ENCODE assay signal across 17 cellular contexts in the genomic region with DNA sequence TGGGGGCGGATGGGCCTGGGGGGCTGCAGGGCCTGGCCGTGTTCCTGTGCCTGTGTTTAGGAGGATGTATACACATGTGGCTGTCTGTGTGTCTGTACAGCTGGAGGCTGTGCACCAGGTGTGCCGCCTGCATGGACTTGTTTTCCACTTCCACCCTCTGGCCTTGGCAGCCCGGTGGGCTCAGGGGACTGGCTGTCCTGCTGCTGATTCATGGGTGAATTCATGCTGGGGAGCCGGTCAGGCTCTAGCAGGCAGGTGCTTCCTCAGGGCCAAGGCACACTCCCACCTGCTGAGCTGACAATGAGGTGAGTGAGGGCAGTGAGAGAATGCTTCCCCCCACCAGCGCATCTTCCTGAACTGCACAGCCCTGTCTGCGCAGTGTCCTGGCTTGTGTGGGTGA.
"Had no signal": no experiment of that assay in that cellular context is flagged by ENCODE, and none has a peak within 500 bp of the region (broad histone marks: within the 10 kb centered on the region; RNA-seq: fewer than 3 reads in every experiment).

No MANE protein-coding gene starts in this region.

- H3K27ac Mint-ChIP-seq: activated CD4-positive, alpha-beta memory T cell treated with anti-CD3 and anti-CD28 coated beads, Interleukin-2, amount 10 ng/mL, durations not matched to agents 7 days and 5 days; activated CD4-positive, alpha-beta T cell treated with anti-CD3 and anti-CD28 coated beads for 36 hours; activated naive CD8-positive, alpha-beta T cell treated with anti-CD3 and anti-CD28 coated beads for 36 hours; effector memory CD8-positive, alpha-beta T cell; natural killer cell treated with Interleukin-12 subunit alpha and Interleukin-12 subunit beta and Interleukin-15 and Interleukin-18, amount 100 ng/mL, for 72 hours; progenitor cell of endocrine pancreas; stimulated activated memory B cell treated with anti-CD40 and anti-IgM and Interleukin-4, amounts not matched to agents 10 μg/mL and 1 μg/mL and 100 μg/mL, for 72 hours had no signal

- H3K27me3 Mint-ChIP-seq: activated CD4-positive, alpha-beta T cell treated with anti-CD3 and anti-CD28 coated beads for 36 hours; activated naive CD8-positive, alpha-beta T cell treated with anti-CD3 and anti-CD28 coated beads for 36 hours; effector memory CD8-positive, alpha-beta T cell; progenitor cell of endocrine pancreas; stimulated activated memory B cell treated with anti-CD40 and anti-IgM and Interleukin-4, amounts not matched to agents 10 μg/mL and 1 μg/mL and 100 μg/mL, for 72 hours had no signal

- H3K4me3 ChIP-seq: right atrium auricular region, uterus had no signal

- H3K9me3 Mint-ChIP-seq: activated CD4-positive, alpha-beta memory T cell treated with anti-CD3 and anti-CD28 coated beads, Interleukin-2, amount 10 ng/mL, durations not matched to agents 7 days and 5 days; activated naive CD8-positive, alpha-beta T cell treated with anti-CD3 and anti-CD28 coated beads for 36 hours; brain; effector memory CD8-positive, alpha-beta T cell; natural killer cell treated with Interleukin-12 subunit alpha and Interleukin-12 subunit beta and Interleukin-15 and Interleukin-18, amount 100 ng/mL, for 72 hours had no signal

- H3K4me3 Mint-ChIP-seq: activated CD4-positive, alpha-beta memory T cell treated with anti-CD3 and anti-CD28 coated beads, Interleukin-2, amount 10 ng/mL, durations not matched to agents 7 days and 5 days; activated CD4-positive, alpha-beta T cell treated with anti-CD3 and anti-CD28 coated beads for 36 hours; activated naive CD8-positive, alpha-beta T cell treated with anti-CD3 and anti-CD28 coated beads for 36 hours; brain; effector memory CD8-positive, alpha-beta T cell; natural killer cell treated with Interleukin-12 subunit alpha and Interleukin-12 subunit beta and Interleukin-15 and Interleukin-18, amount 100 ng/mL, for 72 hours; stimulated activated memory B cell treated with anti-CD40 and anti-IgM and Interleukin-4, amounts not matched to agents 10 μg/mL and 1 μg/mL and 100 μg/mL, for 72 hours had no signal

- DNase-seq: activated CD4-positive, alpha-beta memory T cell treated with anti-CD3 and anti-CD28 coated beads, Interleukin-2, amount 10 ng/mL, durations not matched to agents 7 days and 5 days; activated CD4-positive, alpha-beta T cell treated with anti-CD3 and anti-CD28 coated beads for 36 hours; activated effector memory CD4-positive, alpha-beta T cell treated with anti-CD3 and anti-CD28 coated beads, Interleukin-2, amount 50 U/mL, for 16 hours; activated naive CD8-positive, alpha-beta T cell treated with anti-CD3 and anti-CD28 coated beads for 36 hours; activated T-cell treated with anti-CD3 and anti-CD28 coated beads, Interleukin-2, amount 50 U/mL, for 48 hours; amygdala; effector memory CD8-positive, alpha-beta T cell; left ventricle myocardium superior; occipital lobe; stimulated activated CD4-positive, alpha-beta T cell treated with anti-CD3 and anti-CD28 coated beads, Interleukin-2, amount 100 ng/mL, for 48 hours; T-helper 2 cell; uterus had no signal

- H3K27me3 ChIP-seq: right atrium auricular region, uterus had no signal

- H3K36me3 Mint-ChIP-seq: activated naive CD8-positive, alpha-beta T cell treated with anti-CD3 and anti-CD28 coated beads for 36 hours; brain; natural killer cell treated with Interleukin-12 subunit alpha and Interleukin-12 subunit beta and Interleukin-15 and Interleukin-18, amount 100 ng/mL, for 72 hours; stimulated activated memory B cell treated with anti-CD40 and anti-IgM and Interleukin-4, amounts not matched to agents 10 μg/mL and 1 μg/mL and 100 μg/mL, for 72 hours had no signal

- H3K36me3 ChIP-seq: right atrium auricular region, uterus had no signal

- H3K4me1 Mint-ChIP-seq: activated CD4-positive, alpha-beta memory T cell treated with anti-CD3 and anti-CD28 coated beads, Interleukin-2, amount 10 ng/mL, durations not matched to agents 7 days and 5 days; stimulated activated memory B cell treated with anti-CD40 and anti-IgM and Interleukin-4, amounts not matched to agents 10 μg/mL and 1 μg/mL and 100 μg/mL, for 72 hours had no signal

- H3K9me3 ChIP-seq: right atrium auricular region, uterus had no signal

- ATAC-seq: activated CD4-positive, alpha-beta T cell treated with anti-CD3 and anti-CD28 coated beads for 36 hours; effector memory CD8-positive, alpha-beta T cell; left ventricle myocardium superior; stimulated activated memory B cell treated with anti-CD40 and anti-IgM and Interleukin-4, amounts not matched to agents 10 μg/mL and 1 μg/mL and 100 μg/mL, for 72 hours had no signal

- H3K27ac ChIP-seq: right atrium auricular region had no signal
